In genomic region chr16:2970563-2970962, GRCh38 we compare ENCODE assay signal across 9 cellular contexts. TPM values are rescaled to one million over a fixed set of nuclear protein-coding genes. Genes with fewer than 3 reads are reported as not detected.
DNase-seq lines count a peak whose midpoint lies in the region; ATAC-seq and TF ChIP-seq lines count a peak whose summit lies in the region.
"Had no signal": no experiment of that assay in that cellular context is flagged by ENCODE, and none has a peak within 500 bp of the region (broad histone marks: within the 10 kb centered on the region; RNA-seq: fewer than 3 reads in every experiment).

No MANE protein-coding gene starts in this region.

- H3K27ac ChIP-seq in right atrium auricular region (peak overlapping the region in 1 of 2 donors; percentile 52), iPS-20b (ENCODE audit: low read length) (no peak overlapping the region)

- peaks cover 11% of the 10 kb centered on the region for H3K27me3 Mint-ChIP-seq in activated CD8-positive, alpha-beta T cell treated with anti-CD3 and anti-CD28 coated beads, Interleukin-2, amount 10 ng/mL, durations not matched to agents 7 days and 5 days (ENCODE audit: low read depth)
- H3K27me3 Mint-ChIP-seq in type B pancreatic cell = peaks cover 4% of the 10 kb centered on the region

- POLR2A ChIA-PET in activated CD8-positive, alpha-beta T cell treated with anti-CD3 and anti-CD28 coated beads, Interleukin-2, amount 10 ng/mL, durations not matched to agents 7 days and 5 days (lab: Charles Lee) = interaction anchor here (0.8 to 2.0 kb wide), 5 partner anchors 9 to 193 kb away, joined by 3 to 30 read pairs (median 4); partner anchors contain the start of gene PKMYT1

- H3K9me3 ChIP-seq in right atrium auricular region (no peaks in the 10 kb centered on the region), iPS-20b (ENCODE audit: insufficient read depth, low read depth, low read length) (no peaks in the 10 kb centered on the region)

- peak overlapping the region; percentile 61 for H3K27ac Mint-ChIP-seq in activated CD8-positive, alpha-beta T cell treated with anti-CD3 and anti-CD28 coated beads, Interleukin-2, amount 10 ng/mL, durations not matched to agents 7 days and 5 days
- no peak overlapping the region for H3K27ac Mint-ChIP-seq in type B pancreatic cell

- H3K36me3 ChIP-seq in right atrium auricular region (no peaks in the 10 kb centered on the region), iPS-20b (ENCODE audit: insufficient read depth, low read depth, low read length) (peaks cover 38% of the 10 kb centered on the region)

- H3K27me3 ChIP-seq in right atrium auricular region (peaks cover 14 to 23% of the 10 kb centered on the region in 2 donors), iPS-20b (ENCODE audit: insufficient read depth, low read length) (peaks cover 33% of the 10 kb centered on the region)

- ATAC-seq in left ventricle myocardium superior = no peak
- no peak for ATAC-seq in activated CD8-positive, alpha-beta T cell treated with anti-CD3 and anti-CD28 coated beads, Interleukin-2, amount 10 ng/mL, durations not matched to agents 7 days and 5 days
- ATAC-seq in GM21528 (IDR thresholded peaks at IDR 0.05; ENCODE audit: low FRiP score, unreplicated experiment) = no peak

- H3K4me1 ChIP-seq in right atrium auricular region = peaks cover 0 to 45% of the 10 kb centered on the region in 2 donors
- H3K4me1 ChIP-seq in iPS-20b (ENCODE audit: insufficient read depth, low read length) = peaks cover 3% of the 10 kb centered on the region; the same call in 1 of the 2 replicates

- TF ChIP-seq CTCF in right atrium auricular region (IDR thresholded peaks at IDR 0.05) (no peak), type B pancreatic cell (conservative IDR thresholded peaks at IDR 0.05) (no peak)

- H3K4me3 ChIP-seq in right atrium auricular region (peak overlapping the region; percentile 58 to 75), iPS-20b (ENCODE audit: low read length) (peak overlapping the region; percentile 79)

- peaks cover 19% of the 10 kb centered on the region for H3K36me3 Mint-ChIP-seq in activated CD8-positive, alpha-beta T cell treated with anti-CD3 and anti-CD28 coated beads, Interleukin-2, amount 10 ng/mL, durations not matched to agents 7 days and 5 days (ENCODE audit: low read depth)
- H3K36me3 Mint-ChIP-seq in type B pancreatic cell = peaks cover 3% of the 10 kb centered on the region

- H3K9ac ChIP-seq in iPS-20b (ENCODE audit: low read depth, low read length) = peak overlapping the region; percentile 37; the same call in 1 of the 2 replicates

- intact Hi-C loops in left ventricle myocardium superior (cut with micrococcal nuclease) = no loop called here

- H3K4me3 Mint-ChIP-seq in activated CD8-positive, alpha-beta T cell treated with anti-CD3 and anti-CD28 coated beads, Interleukin-2, amount 10 ng/mL, durations not matched to agents 7 days and 5 days = peak overlapping the region; percentile 79
- peak overlapping the region; percentile 79 for H3K4me3 Mint-ChIP-seq in type B pancreatic cell

- DNase-seq in right atrium auricular region (ENCODE audit: low spot score) (no peak), left ventricle myocardium superior (no peak), type B pancreatic cell (ENCODE audit: extremely low spot score, unreplicated experiment) (no peak), NCI-H2107 treated with DMSO at 0.1 percent for 48 hours (lab: John Stamatoyannopoulos, UW; ENCODE audit: unreplicated experiment) (no peak)
- DNase-seq in activated CD8-positive, alpha-beta T cell treated with anti-CD3 and anti-CD28 coated beads, Interleukin-2, amount 10 ng/mL, durations not matched to agents 7 days and 5 days = no peak
- no peak for DNase-seq in stimulated activated CD4-positive, alpha-beta T cell treated with anti-CD3 and anti-CD28 coated beads, Interleukin-4, amount 100 ng/mL, for 24 hours

- peaks cover 37% of the 10 kb centered on the region for H3K4me1 Mint-ChIP-seq in activated CD8-positive, alpha-beta T cell treated with anti-CD3 and anti-CD28 coated beads, Interleukin-2, amount 10 ng/mL, durations not matched to agents 7 days and 5 days (ENCODE audit: low read depth)
- peaks cover 13% of the 10 kb centered on the region for H3K4me1 Mint-ChIP-seq in type B pancreatic cell (ENCODE audit: unreplicated experiment)

- H3K9me3 Mint-ChIP-seq in activated CD8-positive, alpha-beta T cell treated with anti-CD3 and anti-CD28 coated beads, Interleukin-2, amount 10 ng/mL, durations not matched to agents 7 days and 5 days (ENCODE audit: insufficient read depth) = no peaks in the 10 kb centered on the region
- no peaks in the 10 kb centered on the region for H3K9me3 Mint-ChIP-seq in type B pancreatic cell

- CTCF ChIA-PET in activated CD8-positive, alpha-beta T cell treated with anti-CD3 and anti-CD28 coated beads, Interleukin-2, amount 10 ng/mL, durations not matched to agents 7 days and 5 days (lab: Charles Lee) = interaction anchor here (0.6 to 2.4 kb wide), 8 partner anchors 8 to 88 kb away, joined by 3 to 16 read pairs (median 6); partner anchors contain the start of genes FLYWCH2 and PKMYT1

RNA-seq across cellular contexts. Expression of gene PAQR4, which starts 1.4 kb away (rescaled TPM):
- total RNA-seq in right atrium auricular region = 1 to 10 TPM; 4.7 to 5.9 TPM
- total RNA-seq in left ventricle myocardium superior = 7.9 TPM
- total RNA-seq in activated CD8-positive, alpha-beta T cell treated with anti-CD3 and anti-CD28 coated beads, Interleukin-2, amount 10 ng/mL, durations not matched to agents 7 days and 5 days = 10 to 100 TPM; 53.6 to 57.7 TPM
- total RNA-seq in type B pancreatic cell (ENCODE audit: low replicate concordance) = 18.1 and 23.8 TPM in 2 replicates

RNA-seq across cellular contexts. Expression of gene KREMEN2, which starts 6.5 kb away (rescaled TPM):
- not detected for total RNA-seq in right atrium auricular region
- total RNA-seq in left ventricle myocardium superior = not detected
- under 1 TPM in 1 of 2 experiments, not detected in 1; 0.18 TPM for total RNA-seq in activated CD8-positive, alpha-beta T cell treated with anti-CD3 and anti-CD28 coated beads, Interleukin-2, amount 10 ng/mL, durations not matched to agents 7 days and 5 days
- 4.5 and 7.7 TPM in 2 replicates for total RNA-seq in type B pancreatic cell (ENCODE audit: low replicate concordance)
- total RNA-seq: kidney had no signal

RNA-seq across cellular contexts. Expression of gene PKMYT1, which starts 9.7 kb away (rescaled TPM):
- total RNA-seq in right atrium auricular region (under 1 TPM; 0.52 to 0.98 TPM), left ventricle myocardium superior (0.55 TPM), type B pancreatic cell (ENCODE audit: low replicate concordance) (25.1 and 42.3 TPM in 2 replicates)
- total RNA-seq in activated CD8-positive, alpha-beta T cell treated with anti-CD3 and anti-CD28 coated beads, Interleukin-2, amount 10 ng/mL, durations not matched to agents 7 days and 5 days = 100 to 1,000 TPM; 144 to 160 TPM

RNA-seq across cellular contexts. Expression of gene CLDN9, which starts 42.2 kb away (rescaled TPM):
- total RNA-seq in right atrium auricular region = under 1 TPM in 1 of 2 donors, not detected in 1; 0.39 TPM
- total RNA-seq in left ventricle myocardium superior = 1.2 TPM
- total RNA-seq in activated CD8-positive, alpha-beta T cell treated with anti-CD3 and anti-CD28 coated beads, Interleukin-2, amount 10 ng/mL, durations not matched to agents 7 days and 5 days = under 1 TPM in 1 of 2 experiments, not detected in 1; 0.16 TPM
- 0.99 and 3.4 TPM in 2 replicates for total RNA-seq in type B pancreatic cell (ENCODE audit: low replicate concordance)

RNA-seq across cellular contexts. Expression of gene CLDN6, which starts 47.4 kb away (rescaled TPM):
- total RNA-seq in right atrium auricular region = not detected
- total RNA-seq in left ventricle myocardium superior = not detected
- total RNA-seq in activated CD8-positive, alpha-beta T cell treated with anti-CD3 and anti-CD28 coated beads, Interleukin-2, amount 10 ng/mL, durations not matched to agents 7 days and 5 days = not detected
- total RNA-seq in type B pancreatic cell (ENCODE audit: low replicate concordance) = 98.9 and 243 TPM in 2 replicates

Comparison
In these comparisons a context has a peak if more than half of its experiments do, and no peak if none do; other contexts are left out.
1. RNA of gene PKMYT1, which starts 9.7 kb away (total RNA-seq): 144 to 160 TPM in activated CD8-positive, alpha-beta T cell treated with anti-CD3 and anti-CD28 coated beads, Interleukin-2, amount 10 ng/mL, durations not matched to agents 7 days and 5 days and 25.1 to 42.3 TPM in type B pancreatic cell; 0.52 to 0.98 TPM in right atrium auricular region and 0.55 TPM in left ventricle myocardium superior (single experiment); every median in the first group is over 10 times any median in the second.